1 cellular context compared by ENCODE assay signal in genomic region chr6:27684264-27685211, GRCh38.
TF ChIP-seq lines count a peak whose summit lies in the region.

No MANE protein-coding gene starts in this region.

TF ChIP-seq in HepG2, 621 proteins besides CTCF, POLR2A, EP300 and RAD21 (continued from another document and continues in another):
- TF ChIP-seq MATR3 (CRISPR knock-in tag; IDR thresholded peaks at IDR 0.05) (no peak), ZBTB21 (CRISPR knock-in tag; IDR thresholded peaks at IDR 0.05) (no peak), TIGD3 (CRISPR knock-in tag; IDR thresholded peaks at IDR 0.05; ENCODE audit: borderline replicate concordance) (no peak), SCMH1 (CRISPR knock-in tag; IDR thresholded peaks at IDR 0.05; ENCODE audit: borderline replicate concordance) (no peak), SALL2 (CRISPR knock-in tag; IDR thresholded peaks at IDR 0.05) (0 out of 2 replicates have a peak, but pooled peaks have one; percentile 44), DMAP1 (CRISPR knock-in tag; IDR thresholded peaks at IDR 0.05) (peak; percentile 33; the same call in 1 of the 2 replicates), ZNF496 (CRISPR knock-in tag; IDR thresholded peaks at IDR 0.05; ENCODE audit: insufficient replicate concordance) (no peak), HNF4A (CRISPR knock-in tag; IDR thresholded peaks at IDR 0.05) (no peak), ZNF672 (CRISPR knock-in tag; IDR thresholded peaks at IDR 0.05) (no peak), XBP1 (CRISPR knock-in tag; IDR thresholded peaks at IDR 0.05) (no peak), MEIS2 (CRISPR knock-in tag; IDR thresholded peaks at IDR 0.05) (no peak), NCOR1 (IDR thresholded peaks at IDR 0.05; ENCODE audit: borderline replicate concordance, low read length) (peak; percentile 65; the same call in 1 of the 2 replicates), MIER3 (CRISPR knock-in tag; IDR thresholded peaks at IDR 0.05; ENCODE audit: borderline replicate concordance) (peak; percentile 87; the same call in 1 of the 2 replicates), PHB2 (IDR thresholded peaks at IDR 0.05; ENCODE audit: partially characterized antibody) (no peak), FOXK1 (CRISPR knock-in tag; IDR thresholded peaks at IDR 0.05; ENCODE audit: borderline replicate concordance, low read depth) (peak; percentile 58; the same call in 1 of the 2 replicates), SAFB2 (CRISPR knock-in tag; IDR thresholded peaks at IDR 0.05; ENCODE audit: borderline replicate concordance, low read depth) (no peak; the same call in 1 of the 2 replicates), ZMAT3 (CRISPR knock-in tag; conservative IDR thresholded peaks at IDR 0.05) (peak; percentile 65; the same call in 1 of the 2 replicates), NKX3-1 (CRISPR knock-in tag; IDR thresholded peaks at IDR 0.05) (no peak), ZNF724P (CRISPR knock-in tag; IDR thresholded peaks at IDR 0.05; ENCODE audit: borderline replicate concordance) (no peak), STAT5B (CRISPR knock-in tag; IDR thresholded peaks at IDR 0.05) (no peak), ZNF318 (CRISPR knock-in tag; IDR thresholded peaks at IDR 0.05) (no peak), SMYD3 (CRISPR knock-in tag; IDR thresholded peaks at IDR 0.05) (no peak), PAXIP1 (CRISPR knock-in tag; conservative IDR thresholded peaks at IDR 0.05) (no peak), ZSCAN5A (CRISPR knock-in tag; IDR thresholded peaks at IDR 0.05; ENCODE audit: borderline replicate concordance) (no peak), SMAD9 (CRISPR knock-in tag; IDR thresholded peaks at IDR 0.05) (no peak), ZNF687 (CRISPR knock-in tag; IDR thresholded peaks at IDR 0.05) (peak; percentile 29; the same call in 1 of the 2 replicates), SNAI1 (CRISPR knock-in tag; IDR thresholded peaks at IDR 0.05; ENCODE audit: borderline replicate concordance) (0 out of 2 replicates have a peak, but pooled peaks have one; percentile 36), ZNF782 (CRISPR knock-in tag; IDR thresholded peaks at IDR 0.05; ENCODE audit: borderline replicate concordance) (no peak), HDAC2 (CRISPR knock-in tag; IDR thresholded peaks at IDR 0.05) (peak; percentile 61)
- TF ChIP-seq, protein P1, sequence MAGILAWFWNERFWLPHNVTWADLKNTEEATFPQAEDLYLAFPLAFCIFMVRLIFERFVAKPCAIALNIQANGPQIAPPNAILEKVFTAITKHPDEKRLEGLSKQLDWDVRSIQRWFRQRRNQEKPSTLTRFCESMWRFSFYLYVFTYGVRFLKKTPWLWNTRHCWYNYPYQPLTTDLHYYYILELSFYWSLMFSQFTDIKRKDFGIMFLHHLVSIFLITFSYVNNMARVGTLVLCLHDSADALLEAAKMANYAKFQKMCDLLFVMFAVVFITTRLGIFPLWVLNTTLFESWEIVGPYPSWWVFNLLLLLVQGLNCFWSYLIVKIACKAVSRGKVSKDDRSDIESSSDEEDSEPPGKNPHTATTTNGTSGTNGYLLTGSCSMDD (CRISPR knock-in tag; IDR thresholded peaks at IDR 0.05): no peak
- TF ChIP-seq, protein P2, sequence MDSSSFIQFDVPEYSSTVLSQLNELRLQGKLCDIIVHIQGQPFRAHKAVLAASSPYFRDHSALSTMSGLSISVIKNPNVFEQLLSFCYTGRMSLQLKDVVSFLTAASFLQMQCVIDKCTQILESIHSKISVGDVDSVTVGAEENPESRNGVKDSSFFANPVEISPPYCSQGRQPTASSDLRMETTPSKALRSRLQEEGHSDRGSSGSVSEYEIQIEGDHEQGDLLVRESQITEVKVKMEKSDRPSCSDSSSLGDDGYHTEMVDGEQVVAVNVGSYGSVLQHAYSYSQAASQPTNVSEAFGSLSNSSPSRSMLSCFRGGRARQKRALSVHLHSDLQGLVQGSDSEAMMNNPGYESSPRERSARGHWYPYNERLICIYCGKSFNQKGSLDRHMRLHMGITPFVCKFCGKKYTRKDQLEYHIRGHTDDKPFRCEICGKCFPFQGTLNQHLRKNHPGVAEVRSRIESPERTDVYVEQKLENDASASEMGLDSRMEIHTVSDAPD (CRISPR knock-in tag; IDR thresholded peaks at IDR 0.05): peak; percentile 70; the same call in 1 of the 2 replicates
- TF ChIP-seq, protein P3, sequence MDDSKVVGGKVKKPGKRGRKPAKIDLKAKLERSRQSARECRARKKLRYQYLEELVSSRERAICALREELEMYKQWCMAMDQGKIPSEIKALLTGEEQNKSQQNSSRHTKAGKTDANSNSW (CRISPR knock-in tag; IDR thresholded peaks at IDR 0.05; ENCODE audit: borderline replicate concordance): no peak
- TF ChIP-seq, protein P4, sequence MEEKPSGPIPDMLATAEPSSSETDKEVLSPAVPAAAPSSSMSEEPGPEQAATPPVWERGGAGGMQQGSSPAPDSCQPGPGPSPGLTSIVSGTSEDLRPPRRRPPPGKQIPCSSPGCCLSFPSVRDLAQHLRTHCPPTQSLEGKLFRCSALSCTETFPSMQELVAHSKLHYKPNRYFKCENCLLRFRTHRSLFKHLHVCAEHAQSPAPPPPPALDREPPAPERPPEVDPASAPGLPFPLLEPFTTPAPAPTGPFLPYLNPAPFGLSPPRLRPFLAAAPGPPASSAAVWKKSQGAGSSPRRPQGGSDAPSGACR (CRISPR knock-in tag; IDR thresholded peaks at IDR 0.05): peak; percentile 67; the same call in 1 of the 2 replicates
- TF ChIP-seq, protein P5, sequence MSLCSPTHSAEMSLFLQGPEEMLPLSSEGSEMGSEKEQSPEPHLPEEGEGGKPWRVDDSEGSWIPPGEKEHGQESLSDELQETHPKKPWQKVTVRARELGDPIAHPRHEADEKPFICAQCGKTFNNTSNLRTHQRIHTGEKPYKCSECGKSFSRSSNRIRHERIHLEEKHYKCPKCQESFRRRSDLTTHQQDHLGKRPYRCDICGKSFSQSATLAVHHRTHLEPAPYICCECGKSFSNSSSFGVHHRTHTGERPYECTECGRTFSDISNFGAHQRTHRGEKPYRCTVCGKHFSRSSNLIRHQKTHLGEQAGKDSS (CRISPR knock-in tag; IDR thresholded peaks at IDR 0.05; ENCODE audit: borderline replicate concordance, low read depth): no peak
